In genomic region chr13:110661256-110661655, GRCh38 we compare ENCODE assay signal across 29 cellular contexts.
"Had no signal": no experiment of that assay in that cellular context is flagged by ENCODE, and none has a peak within 500 bp of the region (broad histone marks: within the 10 kb centered on the region; RNA-seq: fewer than 3 reads in every experiment).

No MANE protein-coding gene starts in this region.

- H3K79me2 ChIP-seq: parathyroid adenoma had no signal

- H3K4me1 ChIP-seq: esophagus squamous epithelium, parathyroid adenoma, prostate gland, sigmoid colon, stomach, thyroid gland, vagina had no signal

- H3K27ac ChIP-seq: coronary artery, esophagus squamous epithelium, heart right ventricle, parathyroid adenoma, prostate gland, sigmoid colon, stomach, thyroid gland, vagina had no signal

- H3K9me3 Mint-ChIP-seq: immature natural killer cell; natural killer cell treated with Interleukin-12 subunit alpha and Interleukin-12 subunit beta and Interleukin-15 and Interleukin-18, amount 100 ng/mL, for 72 hours had no signal

- H3K4me3 ChIP-seq: coronary artery, esophagus squamous epithelium, heart right ventricle, mucosa of descending colon, prostate gland, sigmoid colon, stomach, thyroid gland, vagina had no signal

- H3K4me3 Mint-ChIP-seq: immature natural killer cell; mesothelial cell of epicardium; natural killer cell treated with Interleukin-12 subunit alpha and Interleukin-12 subunit beta and Interleukin-15 and Interleukin-18, amount 100 ng/mL, for 72 hours; neural crest cell; stimulated activated effector memory CD8-positive, alpha-beta T cell treated with anti-CD3 and anti-CD28 coated beads, Interleukin-12 subunit alpha, Interleukin-12 subunit beta, amount 100 ng/mL, for 72 hours had no signal

- H3K36me3 ChIP-seq: prostate gland had no signal

- FAIRE-seq: keratinocyte had no signal

- H3K4me1 Mint-ChIP-seq: mesothelial cell of epicardium, neural crest cell had no signal

- H2AFZ ChIP-seq: parathyroid adenoma had no signal

- H3K9me3 ChIP-seq: esophagus squamous epithelium, prostate gland, sigmoid colon, thyroid gland, vagina had no signal

- H3K27me3 ChIP-seq: esophagus squamous epithelium, heart right ventricle, sigmoid colon, stomach, thyroid gland, vagina had no signal

- H3K27ac Mint-ChIP-seq: immature natural killer cell; mesothelial cell of epicardium; natural killer cell treated with Interleukin-12 subunit alpha and Interleukin-12 subunit beta and Interleukin-15 and Interleukin-18, amount 100 ng/mL, for 72 hours; stimulated activated effector memory CD8-positive, alpha-beta T cell treated with anti-CD3 and anti-CD28 coated beads, Interleukin-12 subunit alpha, Interleukin-12 subunit beta, amount 100 ng/mL, for 72 hours had no signal

- H3K27me3 Mint-ChIP-seq: naive B cell; natural killer cell treated with Interleukin-12 subunit alpha and Interleukin-12 subunit beta and Interleukin-15 and Interleukin-18, amount 100 ng/mL, for 72 hours had no signal

- H3K9ac ChIP-seq: parathyroid adenoma had no signal

- DNase-seq: dermis blood vessel endothelial cell; effector memory CD4-positive, alpha-beta T cell; erythroblast; esophagus squamous epithelium; foreskin melanocyte; glutamatergic neuron; heart right ventricle; hippocampal formation; immature natural killer cell; mesenchymal stem cell; mucosa of descending colon; naive B cell; right cardiac atrium; sigmoid colon; stimulated activated CD4-positive, alpha-beta T cell treated with anti-CD3 and anti-CD28 coated beads, Interleukin-2, amount 100 ng/mL, for 24 hours; stimulated activated CD4-positive, alpha-beta T cell treated with anti-CD3 and anti-CD28 coated beads, Interleukin-4, amount 100 ng/mL, for 24 hours; stimulated activated naive CD4-positive, alpha-beta T cell treated with Interleukin-2 at 50 U/mL for 16 hours; stomach; thyroid gland; trophoblast cell had no signal
